Comparison of ENCODE assay signal across 9 cellular contexts in genomic region chr3:194270627-194271458, GRCh38.
A peak's percentile ranks its signal among the peaks of the same experiment; 100 is the strongest.
DNase-seq lines count a peak whose midpoint lies in the region; ATAC-seq and TF ChIP-seq lines count a peak whose summit lies in the region.
"Had no signal": no experiment of that assay in that cellular context is flagged by ENCODE, and none has a peak within 500 bp of the region (broad histone marks: within the 10 kb centered on the region; RNA-seq: fewer than 3 reads in every experiment).

No MANE protein-coding gene starts in this region.

- ATAC-seq in GM19035 (IDR thresholded peaks at IDR 0.05; ENCODE audit: unreplicated experiment), result no peak

- H3K4me3 ChIP-seq in lower leg skin (ENCODE audit: low read depth, poor library complexity, severe bottlenecking), result no peak overlapping the region

- TF ChIP-seq CTCF in lower leg skin (IDR thresholded peaks at IDR 0.05) (no peak), GM13977 (IDR thresholded peaks at IDR 0.05; ENCODE audit: extremely low read depth, insufficient read depth, missing control alignments) (no peak)

- TF ChIP-seq POLR2A in lower leg skin (IDR thresholded peaks at IDR 0.05), result no peak

- intact Hi-C loops in lower leg skin (cut with DNase I; ENCODE audit: low total_unique reads), result no loop called here

- DNase-seq in LHCN-M2 (ENCODE audit: low read depth) (peak; percentile 35), dermis blood vessel endothelial cell (peak; percentile 85), lower leg skin (ENCODE audit: low spot score in 2 of 2) (peak; percentile 91 to 97), substantia nigra (lab: John Stamatoyannopoulos, UW) (peak; percentile 66 to 99 (median 95)), NCI-H146 (lab: John Stamatoyannopoulos, UW) (no peak), GM13977 (ENCODE audit: low spot score) (no peak)
- no peak for DNase-seq in activated T-cell treated with anti-CD3 and anti-CD28 coated beads, Interleukin-2, amount 50 U/mL, for 1 hour
- DNase-seq: NCI-H1048 had no signal

- H3K27ac ChIP-seq in substantia nigra (ENCODE audit: low read depth, low read length, poor library complexity, severe bottlenecking), result peak overlapping the region; percentile 93

- 27 to 43% methylated on average over 17 to 18 of the region's 18 CpGs for WGBS in lower leg skin, 2 donors

- in situ Hi-C loops in GM13977 (cut with MboI; ENCODE audit: low pct_unique_long_range_greater_than_20kb, low sequenced_read_pairs, unreplicated experiment), result no loop called here

Comparison
In these comparisons a context has a peak if more than half of its experiments do, and no peak if none do; other contexts are left out.
1. DNase-seq: peak in LHCN-M2 (single experiment), dermis blood vessel endothelial cell (single experiment), lower leg skin (2 of 2) and substantia nigra (49 of 49); none in NCI-H146 (single experiment), activated T-cell treated with anti-CD3 and anti-CD28 coated beads, Interleukin-2, amount 50 U/mL, for 1 hour (single experiment) and GM13977 (single experiment).